1 cellular context compared by ENCODE assay signal in the genomic region with DNA sequence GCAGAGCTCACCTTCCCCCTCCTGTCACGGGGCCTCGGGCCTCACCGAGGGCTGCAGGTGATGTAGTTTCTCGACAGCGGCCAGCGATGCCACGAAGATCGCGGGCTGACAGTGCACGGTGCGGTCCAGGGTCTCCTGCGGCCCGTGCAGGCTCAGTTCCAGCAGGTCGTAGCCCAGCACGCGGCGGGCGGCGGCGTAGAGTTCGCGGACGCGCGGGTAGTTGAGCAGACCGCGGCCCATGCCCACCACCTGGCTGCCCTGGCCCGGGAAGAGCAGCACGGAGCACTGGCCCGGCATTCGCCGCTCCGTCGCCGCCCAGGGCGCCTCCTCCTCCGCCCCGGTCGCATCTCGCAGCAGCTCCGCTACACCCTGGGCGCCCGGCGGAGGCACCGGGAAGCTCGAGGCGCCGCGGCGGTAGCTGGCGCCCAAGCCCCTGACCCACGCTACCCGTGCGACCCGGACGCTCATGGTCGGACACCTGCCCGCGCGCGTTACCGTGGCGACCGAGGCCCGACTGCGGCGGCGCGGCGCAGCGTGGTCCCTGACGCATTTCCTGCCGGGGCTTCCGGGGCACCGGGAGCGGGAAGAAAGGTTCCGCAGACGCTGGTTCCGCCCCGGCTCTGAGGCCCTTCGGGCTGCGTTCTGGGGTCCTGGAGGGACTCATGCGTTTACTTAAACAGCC.
TF ChIP-seq lines count a peak whose summit lies in the region.

A gene with protein sequence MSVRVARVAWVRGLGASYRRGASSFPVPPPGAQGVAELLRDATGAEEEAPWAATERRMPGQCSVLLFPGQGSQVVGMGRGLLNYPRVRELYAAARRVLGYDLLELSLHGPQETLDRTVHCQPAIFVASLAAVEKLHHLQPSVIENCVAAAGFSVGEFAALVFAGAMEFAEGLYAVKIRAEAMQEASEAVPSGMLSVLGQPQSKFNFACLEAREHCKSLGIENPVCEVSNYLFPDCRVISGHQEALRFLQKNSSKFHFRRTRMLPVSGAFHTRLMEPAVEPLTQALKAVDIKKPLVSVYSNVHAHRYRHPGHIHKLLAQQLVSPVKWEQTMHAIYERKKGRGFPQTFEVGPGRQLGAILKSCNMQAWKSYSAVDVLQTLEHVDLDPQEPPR (minus strand): TSS at position 518 of the 682 bp plus-strand sequence. CDS start 50 bp downstream, at position 468.

TF ChIP-seq in HCT116, 20 proteins besides CTCF, POLR2A, EP300 and RAD21 (continued from another document):
- TF ChIP-seq, protein P1, sequence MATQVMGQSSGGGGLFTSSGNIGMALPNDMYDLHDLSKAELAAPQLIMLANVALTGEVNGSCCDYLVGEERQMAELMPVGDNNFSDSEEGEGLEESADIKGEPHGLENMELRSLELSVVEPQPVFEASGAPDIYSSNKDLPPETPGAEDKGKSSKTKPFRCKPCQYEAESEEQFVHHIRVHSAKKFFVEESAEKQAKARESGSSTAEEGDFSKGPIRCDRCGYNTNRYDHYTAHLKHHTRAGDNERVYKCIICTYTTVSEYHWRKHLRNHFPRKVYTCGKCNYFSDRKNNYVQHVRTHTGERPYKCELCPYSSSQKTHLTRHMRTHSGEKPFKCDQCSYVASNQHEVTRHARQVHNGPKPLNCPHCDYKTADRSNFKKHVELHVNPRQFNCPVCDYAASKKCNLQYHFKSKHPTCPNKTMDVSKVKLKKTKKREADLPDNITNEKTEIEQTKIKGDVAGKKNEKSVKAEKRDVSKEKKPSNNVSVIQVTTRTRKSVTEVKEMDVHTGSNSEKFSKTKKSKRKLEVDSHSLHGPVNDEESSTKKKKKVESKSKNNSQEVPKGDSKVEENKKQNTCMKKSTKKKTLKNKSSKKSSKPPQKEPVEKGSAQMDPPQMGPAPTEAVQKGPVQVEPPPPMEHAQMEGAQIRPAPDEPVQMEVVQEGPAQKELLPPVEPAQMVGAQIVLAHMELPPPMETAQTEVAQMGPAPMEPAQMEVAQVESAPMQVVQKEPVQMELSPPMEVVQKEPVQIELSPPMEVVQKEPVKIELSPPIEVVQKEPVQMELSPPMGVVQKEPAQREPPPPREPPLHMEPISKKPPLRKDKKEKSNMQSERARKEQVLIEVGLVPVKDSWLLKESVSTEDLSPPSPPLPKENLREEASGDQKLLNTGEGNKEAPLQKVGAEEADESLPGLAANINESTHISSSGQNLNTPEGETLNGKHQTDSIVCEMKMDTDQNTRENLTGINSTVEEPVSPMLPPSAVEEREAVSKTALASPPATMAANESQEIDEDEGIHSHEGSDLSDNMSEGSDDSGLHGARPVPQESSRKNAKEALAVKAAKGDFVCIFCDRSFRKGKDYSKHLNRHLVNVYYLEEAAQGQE (IDR thresholded peaks at IDR 0.05; ENCODE audit: low read depth), result no peak
- TF ChIP-seq FOSL1 (IDR thresholded peaks at IDR 0.05; ENCODE audit: low read depth) (no peak), YY1 (IDR thresholded peaks at IDR 0.05; ENCODE audit: extremely low read depth, insufficient replicate concordance, low read depth, low read length) (peak; percentile 74), CBX3 (IDR thresholded peaks at IDR 0.05; ENCODE audit: low read depth) (0 out of 2 replicates have a peak, but pooled peaks have one; percentile 85), JUND (IDR thresholded peaks at IDR 0.05) (no peak), EZH2phosphoT487 (IDR thresholded peaks at IDR 0.05; ENCODE audit: borderline replicate concordance) (no peak), ZNF274 (IDR thresholded peaks at IDR 0.05; ENCODE audit: low read depth, low read length) (no peak), POLR2AphosphoS5 (IDR thresholded peaks at IDR 0.05; ENCODE audit: low read depth, low read length) (peak; percentile 68)
- TF ChIP-seq, protein P2, sequence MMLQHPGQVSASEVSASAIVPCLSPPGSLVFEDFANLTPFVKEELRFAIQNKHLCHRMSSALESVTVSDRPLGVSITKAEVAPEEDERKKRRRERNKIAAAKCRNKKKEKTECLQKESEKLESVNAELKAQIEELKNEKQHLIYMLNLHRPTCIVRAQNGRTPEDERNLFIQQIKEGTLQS (IDR thresholded peaks at IDR 0.05), result no peak
- TF ChIP-seq, protein P3, sequence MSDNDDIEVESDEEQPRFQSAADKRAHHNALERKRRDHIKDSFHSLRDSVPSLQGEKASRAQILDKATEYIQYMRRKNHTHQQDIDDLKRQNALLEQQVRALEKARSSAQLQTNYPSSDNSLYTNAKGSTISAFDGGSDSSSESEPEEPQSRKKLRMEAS (IDR thresholded peaks at IDR 0.05), result peak; percentile 85
